24 cellular contexts compared by ENCODE assay signal in the genomic region with DNA sequence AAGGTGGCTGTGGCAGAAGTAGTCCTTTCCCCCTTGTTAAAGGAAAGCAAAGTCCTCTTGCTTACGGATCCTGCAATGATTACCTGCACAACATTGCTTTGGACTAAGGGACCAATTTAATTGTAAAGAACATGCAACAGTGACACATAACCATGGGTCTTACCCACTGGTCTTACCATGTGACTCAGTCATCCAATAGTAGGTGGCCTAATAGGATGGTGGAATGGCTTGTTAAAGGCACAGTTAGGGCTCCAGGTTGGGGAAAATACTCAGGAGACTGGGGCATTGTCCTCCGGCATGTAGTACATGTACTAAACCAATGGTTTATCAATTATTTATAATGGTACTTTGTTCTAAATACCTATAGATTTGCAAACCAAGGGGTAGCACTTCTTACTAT. TPM values are rescaled to one million over a fixed set of nuclear protein-coding genes. Genes with fewer than 3 reads are reported as not detected.
"Had no signal": no experiment of that assay in that cellular context is flagged by ENCODE, and none has a peak within 500 bp of the region (broad histone marks: within the 10 kb centered on the region; RNA-seq: fewer than 3 reads in every experiment).

No MANE protein-coding gene starts in this region.

- H3K4me3 ChIP-seq: cardiac muscle cell, MG63, SK-N-MC had no signal

- H3K27ac ChIP-seq: brain microvascular endothelial cell, cardiac muscle cell, KMS-11, SK-N-MC had no signal

- DNase-seq: activated B cell treated with CpG ODN at 0.5 μM for 24 hours; activated CD4-positive, alpha-beta T cell treated with anti-CD3 and anti-CD28 coated beads for 1 hour; activated CD4-positive, alpha-beta T cell treated with anti-CD3 and anti-CD28 coated beads, Interleukin-2, amount 10 ng/mL, durations not matched to agents 24 days and 14 days; activated CD4-positive, alpha-beta T cell treated with anti-CD3 and anti-CD28 coated beads, Interleukin-2, amount 50 U/mL, for 48 hours; activated effector memory CD4-positive, alpha-beta T cell treated with anti-CD3 and anti-CD28 coated beads, Interleukin-2, amount 50 U/mL, for 16 hours; activated naive CD4-positive, alpha-beta T cell treated with Interleukin-2 at 50 U/mL for 16 hours; activated T-cell treated with anti-CD3 and anti-CD28 coated beads, Interleukin-2, amount 50 U/mL, for 4 hours; brain microvascular endothelial cell; MG63; MV-4-11; NCI-H1105; NCI-H1436 treated with DMSO at 0.1 percent for 48 hours; NCI-H187; NCI-H2081 treated with DMSO at 0.1 percent for 48 hours; NCI-H446; NCI-H524; PC-3; SIG-M5 had no signal

- H3K27me3 Mint-ChIP-seq: activated CD4-positive, alpha-beta T cell treated with anti-CD3 and anti-CD28 coated beads, Interleukin-2, amount 10 ng/mL, durations not matched to agents 24 days and 14 days had no signal

- H3K36me3 ChIP-seq: cardiac muscle cell, MG63 had no signal

- H3K9me3 Mint-ChIP-seq: activated B cell treated with CpG ODN at 0.5 μM for 24 hours; activated CD4-positive, alpha-beta T cell treated with anti-CD3 and anti-CD28 coated beads, Interleukin-2, amount 10 ng/mL, durations not matched to agents 24 days and 14 days; activated naive CD4-positive, alpha-beta T cell treated with anti-CD3 and anti-CD28 coated beads, Interleukin-2, amount 50 U/mL, for 72 hours; activated T-cell treated with anti-CD3 and anti-CD28 coated beads, Interleukin-2, amount 50 U/mL, for 4 hours had no signal

- H3K27me3 ChIP-seq: brain microvascular endothelial cell, cardiac muscle cell, MG63 had no signal

- H3K9me3 ChIP-seq: MG63 had no signal

- ATAC-seq: activated naive CD4-positive, alpha-beta T cell treated with anti-CD3 and anti-CD28 coated beads, Interleukin-2, amount 50 U/mL, for 72 hours; activated T-cell treated with anti-CD3 and anti-CD28 coated beads, Interleukin-2, amount 50 U/mL, for 4 hours; PC-3 had no signal

- H3K4me3 Mint-ChIP-seq: activated CD4-positive, alpha-beta T cell treated with anti-CD3 and anti-CD28 coated beads, Interleukin-2, amount 10 ng/mL, durations not matched to agents 24 days and 14 days; activated T-cell treated with anti-CD3 and anti-CD28 coated beads, Interleukin-2, amount 50 U/mL, for 4 hours had no signal

- H3K4me2 ChIP-seq: KMS-11 had no signal

- H3K27ac Mint-ChIP-seq: activated B cell treated with CpG ODN at 0.5 μM for 24 hours; activated CD4-positive, alpha-beta T cell treated with anti-CD3 and anti-CD28 coated beads, Interleukin-2, amount 10 ng/mL, durations not matched to agents 24 days and 14 days had no signal

RNA-seq across cellular contexts. Expression of gene DIO1, which starts 2.3 kb away (rescaled TPM):
- total RNA-seq: activated B cell treated with CpG ODN at 0.5 μM for 24 hours; activated CD4-positive, alpha-beta T cell treated with anti-CD3 and anti-CD28 coated beads, Interleukin-2, amount 10 ng/mL, durations not matched to agents 24 days and 14 days; activated naive CD4-positive, alpha-beta T cell treated with anti-CD3 and anti-CD28 coated beads, Interleukin-2, amount 50 U/mL, for 72 hours; activated T-cell treated with anti-CD3 and anti-CD28 coated beads, Interleukin-2, amount 50 U/mL, for 4 hours; cardiac muscle cell; PC-3; T-helper 1 cell treated with Interleukin-12 subunit alpha and Interleukin-12 subunit beta and Interleukin-4 antibody, amounts not matched to agents 30 ng/mL and 1 ng/mL, for 36 hours had no signal
- polyA plus RNA-seq: adipose tissue, cardiac muscle cell had no signal
